Comparison of ENCODE assay signal across 12 cellular contexts in the genomic region with DNA sequence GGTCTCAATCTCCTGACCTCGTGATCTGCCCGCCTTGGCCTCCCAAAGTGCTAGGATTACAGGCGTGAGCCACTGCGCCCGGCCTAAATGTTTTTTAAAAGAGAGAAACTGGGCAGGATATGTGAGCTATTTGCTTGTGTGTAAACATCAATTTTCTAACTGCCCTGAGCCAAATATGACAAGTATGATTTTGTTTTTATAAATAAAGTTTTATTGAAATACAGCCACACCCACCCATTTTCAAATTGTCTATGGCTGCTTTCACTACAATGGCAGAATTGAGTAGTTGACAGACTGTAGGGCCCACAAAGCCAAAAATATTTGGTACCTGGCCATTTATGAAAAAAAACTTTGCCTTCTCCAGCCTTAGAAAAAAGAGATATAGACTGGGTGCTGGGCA. TPM values are rescaled to one million over a fixed set of nuclear protein-coding genes. Genes with fewer than 3 reads are reported as not detected.
"Had no signal": no experiment of that assay in that cellular context is flagged by ENCODE, and none has a peak within 500 bp of the region (broad histone marks: within the 10 kb centered on the region; RNA-seq: fewer than 3 reads in every experiment).

No MANE protein-coding gene starts in this region.

- H2AFZ ChIP-seq: GM23248, GM23338 had no signal

- H3K27ac ChIP-seq: GM23248 had no signal

- H3K27ac Mint-ChIP-seq: GM23338, H9, HFFc6 had no signal

- H3K4me2 ChIP-seq: GM23338 had no signal

- H3K4me3 Mint-ChIP-seq: GM23338, H9, HFFc6 had no signal

- H3K36me3 ChIP-seq: HAP-1 had no signal

- H3K4me1 ChIP-seq: HAP-1 had no signal

- H3K4me3 ChIP-seq: GM23248, GM23338, HAP-1 had no signal

- H3K4me1 Mint-ChIP-seq: GM23338 had no signal

- H3K9ac ChIP-seq: GM23248 had no signal

- H3K9me3 Mint-ChIP-seq: GM23338, H9, HFFc6 had no signal

- H3K9me3 ChIP-seq: HAP-1 had no signal

- FAIRE-seq: H1, H54 had no signal

- DNase-seq: GM23248, GOT3, H7, H9, HCEC 1CT, HFFc6 had no signal

- ATAC-seq: GM23338, HCT116 had no signal

RNA-seq across cellular contexts. Expression of a gene that starts 15.9 kb away (rescaled TPM):
- total RNA-seq: GM23248, GM23338, H4, H7, H9 had no signal
- polyA plus RNA-seq: GM23248, GM23338 had no signal
